Comparison of ENCODE assay signal across 10 cellular contexts in genomic region chr11:47247502-47247901, GRCh38. TPM values are rescaled to one million over a fixed set of nuclear protein-coding genes. Genes with fewer than 3 reads are reported as not detected.
DNase-seq lines count a peak whose midpoint lies in the region; ATAC-seq, FAIRE-seq and TF ChIP-seq lines count a peak whose summit lies in the region.
"Had no signal": no experiment of that assay in that cellular context is flagged by ENCODE, and none has a peak within 500 bp of the region (broad histone marks: within the 10 kb centered on the region; RNA-seq: fewer than 3 reads in every experiment).

No MANE protein-coding gene starts in this region.

- H2AFZ ChIP-seq in astrocyte (ENCODE audit: low read depth, low read length): no peak overlapping the region

- H3K9me3 Mint-ChIP-seq in astrocyte (ENCODE audit: unreplicated experiment): no peaks in the 10 kb centered on the region

- no peak overlapping the region for H3K9ac ChIP-seq in astrocyte (ENCODE audit: low read length)
- H3K9ac ChIP-seq in mucosa of rectum (ENCODE audit: low read depth in 1 of 2, low read length in 2 of 2): no peak overlapping the region

- H3K27ac Mint-ChIP-seq in astrocyte (ENCODE audit: unreplicated experiment): no peak overlapping the region

- H3K27ac ChIP-seq in A673 (ENCODE audit: low read depth, low read length, poor library complexity, severe bottlenecking) (peak overlapping the region; percentile 96), astrocyte (ENCODE audit: low read depth, low read length) (no peak overlapping the region), mucosa of rectum (ENCODE audit: low read depth in 2 of 2, low read length in 2 of 2) (no peak overlapping the region)

- TF ChIP-seq CTCF in A673 (conservative IDR thresholded peaks at IDR 0.05; ENCODE audit: low read depth, low read length): no peak
- no peak for TF ChIP-seq CTCF in HFF-Myc (IDR thresholded peaks at IDR 0.05; ENCODE audit: low read depth, low read length, missing control alignments)
- TF ChIP-seq CTCF in astrocyte (IDR thresholded peaks at IDR 0.05; ENCODE audit: insufficient read depth, low read depth, low read length): no peak

- peaks cover 13% of the 10 kb centered on the region for H3K4me1 Mint-ChIP-seq in astrocyte (ENCODE audit: low read depth, unreplicated experiment)

- peaks cover 28% of the 10 kb centered on the region for H3K79me2 ChIP-seq in astrocyte (ENCODE audit: insufficient read depth, low read length)

- H3K4me3 ChIP-seq in A673 (ENCODE audit: low read depth, low read length, poor library complexity, severe bottlenecking): peak overlapping the region; percentile 69
- H3K4me3 ChIP-seq in HFF-Myc (replicated peaks; ENCODE audit: low read depth, low read length): peak overlapping the region; percentile 95
- H3K4me3 ChIP-seq in astrocyte (ENCODE audit: insufficient read depth, low read depth, low read length): peak overlapping the region; percentile 92
- H3K4me3 ChIP-seq in mucosa of rectum (ENCODE audit: low read length in 2 of 2): peak overlapping the region; percentile 96

- H3K9me3 ChIP-seq in A673 (ENCODE audit: low read depth, low read length, poor library complexity, severe bottlenecking) (no peaks in the 10 kb centered on the region), astrocyte (ENCODE audit: insufficient read depth, low read depth, low read length) (no peaks in the 10 kb centered on the region), mucosa of rectum (ENCODE audit: control insufficient read depth in 2 of 2, low read length in 2 of 2) (no peaks in the 10 kb centered on the region)
- H3K9me3 ChIP-seq: SJSA1 had no signal

- intact Hi-C loops in A673 (cut with micrococcal nuclease; ENCODE audit: unreplicated experiment): loop anchor here (5.0 kb wide), 1 partner anchor 70 kb away; the partner anchor contains the start of gene ARFGAP2

- peak overlapping the region; percentile 100 for H3K4me3 Mint-ChIP-seq in astrocyte (ENCODE audit: unreplicated experiment)

- CTCF ChIA-PET in A673 (lab: Charles Lee): no interaction called here

- peaks cover 16% of the 10 kb centered on the region for H3K36me3 Mint-ChIP-seq in astrocyte (ENCODE audit: low read depth, unreplicated experiment)

- BruUV-seq in A673 (replicated peaks; lab: Mats Ljungman, UMichigan): no TSS peak

- DNase-seq in A673 (ENCODE audit: low spot score) (no peak), HFF-Myc (ENCODE audit: extremely low read depth, low read depth) (no peak), astrocyte (ENCODE audit: low read depth) (no peak), NCI-H774 (lab: John Stamatoyannopoulos, UW) (no peak), C1 segment of cervical spinal cord (lab: John Stamatoyannopoulos, UW) (no peak), KBM-7 (no peak)
- DNase-seq: Kasumi-1 had no signal

- no peak for ATAC-seq in HG03432 (IDR thresholded peaks at IDR 0.05; ENCODE audit: unreplicated experiment)

- in situ Hi-C loops in KBM-7 (cut with MboI; ENCODE audit: low pct_unique_long_range_greater_than_20kb, low sequenced_read_pairs): no loop called here

- no peak for FAIRE-seq in astrocyte (lab: Jason Lieb, UNC)

- H3K4me2 ChIP-seq in astrocyte (ENCODE audit: low read length): peak overlapping the region; percentile 98

- no peaks in the 10 kb centered on the region for H3K27me3 Mint-ChIP-seq in astrocyte (ENCODE audit: low read depth, unreplicated experiment)

- no peaks in the 10 kb centered on the region for H3K27me3 ChIP-seq in A673 (replicated peaks; ENCODE audit: insufficient read depth, low read depth, low read length, poor library complexity)
- H3K27me3 ChIP-seq in astrocyte (ENCODE audit: insufficient read depth, low read length): no peaks in the 10 kb centered on the region
- no peaks in the 10 kb centered on the region for H3K27me3 ChIP-seq in mucosa of rectum (ENCODE audit: control insufficient read depth in 2 of 2, insufficient read depth in 2 of 2, low read length in 2 of 2)
- H3K27me3 ChIP-seq: SJSA1 had no signal

- H3K36me3 ChIP-seq in A673 (ENCODE audit: insufficient read depth, low read length, poor library complexity, severe bottlenecking) (peaks cover 40% of the 10 kb centered on the region), astrocyte (ENCODE audit: insufficient read depth, low read length) (peaks cover 8% of the 10 kb centered on the region), mucosa of rectum (ENCODE audit: control insufficient read depth in 2 of 2, insufficient read depth in 2 of 2, low read length in 2 of 2) (peaks cover 21 to 29% of the 10 kb centered on the region in 2 donors)

- POLR2A ChIA-PET in A673 (lab: Charles Lee; ENCODE audit: low non-redundant PET): no interaction called here

- H4K20me1 ChIP-seq in astrocyte (ENCODE audit: insufficient read depth, low read length): no peaks in the 10 kb centered on the region

- H3K4me1 ChIP-seq in A673 (ENCODE audit: insufficient read depth, low read length, poor library complexity, severe bottlenecking) (peaks cover 13% of the 10 kb centered on the region), astrocyte (ENCODE audit: insufficient read depth, low read length) (peaks cover 12% of the 10 kb centered on the region), mucosa of rectum (ENCODE audit: control insufficient read depth in 2 of 2, insufficient read depth in 2 of 2, low read length in 2 of 2) (peaks cover 16 to 17% of the 10 kb centered on the region in 2 donors)

RNA-seq across cellular contexts. Expression of gene ACP2, which starts 1.1 kb away (rescaled TPM):
- total RNA-seq in A673 (2021) (63.3 and 68.1 TPM in 2 replicates), astrocyte (40.8 and 42.2 TPM in 2 replicates)

RNA-seq across cellular contexts. Expression of gene NR1H3, which starts 10.3 kb away (rescaled TPM):
- total RNA-seq in A673 (2021): 14.5 and 19.5 TPM in 2 replicates
- total RNA-seq in astrocyte: 9.8 and 11.2 TPM in 2 replicates

RNA-seq across cellular contexts. Expression of gene MADD, which starts 22.4 kb away (rescaled TPM):
- total RNA-seq in A673 (2021): 132 and 133 TPM in 2 replicates
- 22.9 and 24.1 TPM in 2 replicates for total RNA-seq in astrocyte

RNA-seq across cellular contexts. Expression of gene DDB2, which starts 32.7 kb away (rescaled TPM):
- total RNA-seq in A673 (2021) (71.4 and 96.9 TPM in 2 replicates), astrocyte (40.0 and 47.0 TPM in 2 replicates)
